In genomic region chrX:138709886-138710285, GRCh38 we compare ENCODE assay signal across 13 cellular contexts. TPM values are rescaled to one million over a fixed set of nuclear protein-coding genes. Genes with fewer than 3 reads are reported as not detected.
DNase-seq lines count a peak whose midpoint lies in the region; ATAC-seq and TF ChIP-seq lines count a peak whose summit lies in the region.
"Had no signal": no experiment of that assay in that cellular context is flagged by ENCODE, and none has a peak within 500 bp of the region (broad histone marks: within the 10 kb centered on the region; RNA-seq: fewer than 3 reads in every experiment).

No MANE protein-coding gene starts in this region.

- peak overlapping the region; percentile 24 for H3K4me3 Mint-ChIP-seq in activated B cell treated with CpG ODN at 0.5 μM for 24 hours
- H3K4me3 Mint-ChIP-seq in progenitor cell of endocrine pancreas (ENCODE audit: low read depth), result peak overlapping the region; percentile 90
- H3K4me3 Mint-ChIP-seq in CD14-positive monocyte, result peak overlapping the region in 1 of 2 donors; percentile 46
- H3K4me3 Mint-ChIP-seq: activated CD4-positive, alpha-beta T cell treated with anti-CD3 and anti-CD28 coated beads, Interleukin-2, amount 10 ng/mL, durations not matched to agents 7 days and 5 days; memory B cell had no signal

- POLR2A ChIA-PET in A673 (lab: Charles Lee; ENCODE audit: low non-redundant PET), result no interaction called here
- POLR2A ChIA-PET in activated B cell treated with CpG ODN at 0.5 μM for 24 hours (lab: Charles Lee), result no interaction called here

- H3K9me3 Mint-ChIP-seq in activated B cell treated with CpG ODN at 0.5 μM for 24 hours (no peaks in the 10 kb centered on the region), progenitor cell of endocrine pancreas (ENCODE audit: low read depth) (no peaks in the 10 kb centered on the region), CD14-positive monocyte (peaks cover 0 to 8% (median 2%) of the 10 kb centered on the region in 7 donors)
- H3K9me3 Mint-ChIP-seq: activated CD4-positive, alpha-beta T cell treated with anti-CD3 and anti-CD28 coated beads, Interleukin-2, amount 10 ng/mL, durations not matched to agents 7 days and 5 days; memory B cell had no signal

- H3K9me3 ChIP-seq in A673 (ENCODE audit: low read depth, low read length, poor library complexity, severe bottlenecking) (no peaks in the 10 kb centered on the region), iPS-20b (ENCODE audit: insufficient read depth, low read depth, low read length) (no peaks in the 10 kb centered on the region)

- intact Hi-C loops in A673 (cut with micrococcal nuclease; ENCODE audit: unreplicated experiment), result loop anchor here (10.0 kb wide), 1 partner anchor 415 kb away; no protein-coding TSS in a partner anchor
- intact Hi-C loops in activated B cell treated with CpG ODN at 0.5 μM for 24 hours (cut with micrococcal nuclease), result no loop called here
- intact Hi-C loops in CD14-positive monocyte (cut with micrococcal nuclease), result no loop called here

- H3K4me1 Mint-ChIP-seq in activated B cell treated with CpG ODN at 0.5 μM for 24 hours (peaks cover 5% of the 10 kb centered on the region), progenitor cell of endocrine pancreas (ENCODE audit: low read depth) (peaks cover 11% of the 10 kb centered on the region), CD14-positive monocyte (no peaks in the 10 kb centered on the region)
- H3K4me1 Mint-ChIP-seq: activated CD4-positive, alpha-beta T cell treated with anti-CD3 and anti-CD28 coated beads, Interleukin-2, amount 10 ng/mL, durations not matched to agents 7 days and 5 days; memory B cell had no signal

- H3K4me1 ChIP-seq in A673 (ENCODE audit: insufficient read depth, low read length, poor library complexity, severe bottlenecking) (no peaks in the 10 kb centered on the region), iPS-20b (ENCODE audit: insufficient read depth, low read length) (peaks cover 6% of the 10 kb centered on the region)

- H3K36me3 ChIP-seq in A673 (ENCODE audit: insufficient read depth, low read length, poor library complexity, severe bottlenecking), result no peaks in the 10 kb centered on the region
- H3K36me3 ChIP-seq in iPS-20b (ENCODE audit: insufficient read depth, low read depth, low read length), result peaks cover 18% of the 10 kb centered on the region; the same call in 1 of the 2 replicates

- no peak for ATAC-seq in activated B cell treated with CpG ODN at 0.5 μM for 24 hours (ENCODE audit: low read depth)
- no peak for ATAC-seq in HG03097 (IDR thresholded peaks at IDR 0.05; ENCODE audit: low FRiP score, unreplicated experiment)
- ATAC-seq in GM21825 (IDR thresholded peaks at IDR 0.05; ENCODE audit: unreplicated experiment), result no peak

- H3K27ac Mint-ChIP-seq in activated B cell treated with CpG ODN at 0.5 μM for 24 hours (no peak overlapping the region), progenitor cell of endocrine pancreas (no peak overlapping the region), CD14-positive monocyte (no peak overlapping the region)
- H3K27ac Mint-ChIP-seq: activated CD4-positive, alpha-beta T cell treated with anti-CD3 and anti-CD28 coated beads, Interleukin-2, amount 10 ng/mL, durations not matched to agents 7 days and 5 days; memory B cell had no signal

- H3K27me3 Mint-ChIP-seq in activated B cell treated with CpG ODN at 0.5 μM for 24 hours (peaks cover 11% of the 10 kb centered on the region), progenitor cell of endocrine pancreas (peaks cover 19% of the 10 kb centered on the region), CD14-positive monocyte (ENCODE audit: low read depth in 3 of 3) (peaks cover 30 to 50% (median 47%) of the 10 kb centered on the region in 3 donors)

- H3K27me3 ChIP-seq in A673 (replicated peaks; ENCODE audit: insufficient read depth, low read depth, low read length, poor library complexity), result no peaks in the 10 kb centered on the region
- peaks cover 9% of the 10 kb centered on the region; the same call in 1 of the 2 replicates for H3K27me3 ChIP-seq in iPS-20b (ENCODE audit: insufficient read depth, low read length)

- H3K9ac ChIP-seq in iPS-20b (ENCODE audit: low read depth, low read length), result peak overlapping the region; percentile 55; the same call in 1 of the 2 replicates

- no peaks in the 10 kb centered on the region for H3K36me3 Mint-ChIP-seq in activated B cell treated with CpG ODN at 0.5 μM for 24 hours (ENCODE audit: low read depth)
- no peaks in the 10 kb centered on the region for H3K36me3 Mint-ChIP-seq in progenitor cell of endocrine pancreas (ENCODE audit: insufficient read depth)
- no peaks in the 10 kb centered on the region for H3K36me3 Mint-ChIP-seq in CD14-positive monocyte
- H3K36me3 Mint-ChIP-seq: memory B cell had no signal

- CTCF ChIA-PET in A673 (lab: Charles Lee) (interaction anchor here (0.6 to 1.1 kb wide), 2 partner anchors 44 to 222 kb away, joined by 3 to 6 read pairs; no protein-coding TSS in a partner anchor), activated B cell treated with CpG ODN at 0.5 μM for 24 hours (lab: Charles Lee) (no interaction called here)

- no peak for DNase-seq in A673 (ENCODE audit: low spot score)
- DNase-seq in activated B cell treated with CpG ODN at 0.5 μM for 24 hours, result no peak
- DNase-seq in progenitor cell of endocrine pancreas (ENCODE audit: low spot score, unreplicated experiment), result no peak
- DNase-seq in CD14-positive monocyte (ENCODE audit: low spot score), result no peak
- no peak for DNase-seq in activated T-cell treated with anti-CD3 and anti-CD28 coated beads for 4 hours
- DNase-seq: activated CD4-positive, alpha-beta T cell treated with anti-CD3 and anti-CD28 coated beads, Interleukin-2, amount 10 ng/mL, durations not matched to agents 7 days and 5 days; DMS 273 treated with DMSO at 0.1 percent for 48 hours; IMR-90 had no signal

- no peak for TF ChIP-seq CTCF in A673 (conservative IDR thresholded peaks at IDR 0.05; ENCODE audit: low read depth, low read length)
- no peak for TF ChIP-seq CTCF in activated B cell treated with CpG ODN at 0.5 μM for 24 hours (IDR thresholded peaks at IDR 0.05)
- TF ChIP-seq CTCF in progenitor cell of endocrine pancreas (IDR thresholded peaks at IDR 0.05; ENCODE audit: unreplicated experiment), result no peak
- no peak for TF ChIP-seq CTCF in CD14-positive monocyte (IDR thresholded peaks at IDR 0.05)

- H3K27ac ChIP-seq in A673 (ENCODE audit: low read depth, low read length, poor library complexity, severe bottlenecking) (no peak overlapping the region), iPS-20b (ENCODE audit: low read length) (no peak overlapping the region)

- H3K4me3 ChIP-seq in A673 (ENCODE audit: low read depth, low read length, poor library complexity, severe bottlenecking) (peak overlapping the region; percentile 52), iPS-20b (ENCODE audit: low read length) (peak overlapping the region; percentile 83)

- BruUV-seq in A673 (replicated peaks; lab: Mats Ljungman, UMichigan), result no TSS peak

RNA-seq across cellular contexts. Expression of gene FGF13, which starts 1.6 kb away (rescaled TPM):
- total RNA-seq in A673 (2021) (36.5 and 38.7 TPM in 2 replicates), activated B cell treated with CpG ODN at 0.5 μM for 24 hours (not detected in 2 replicates), progenitor cell of endocrine pancreas (19.3 and 20.7 TPM in 2 replicates)
- not detected for polyA plus RNA-seq in CD14-positive monocyte
- total RNA-seq: activated CD4-positive, alpha-beta T cell treated with anti-CD3 and anti-CD28 coated beads, Interleukin-2, amount 10 ng/mL, durations not matched to agents 7 days and 5 days; T-helper 2 cell treated with Interferon-gamma antibody and Interleukin-4, amounts not matched to agents 100 ng/mL and 5 ng/mL, for 36 hours had no signal
- polyA plus RNA-seq: IMR-90 had no signal

Comparison
In these comparisons a context has a peak if more than half of its experiments do, and no peak if none do; other contexts are left out.
1. RNA of gene FGF13, which starts 1.6 kb away (total RNA-seq): 36.5 to 38.7 TPM in A673 and 19.3 to 20.7 TPM in progenitor cell of endocrine pancreas; not detected in activated B cell treated with CpG ODN at 0.5 μM for 24 hours; every median in the first group is over 10 times any median in the second.